Comparison of ENCODE assay signal across 24 cellular contexts in genomic region chr6:127832381-127832780, GRCh38.
"Had no signal": no experiment of that assay in that cellular context is flagged by ENCODE, and none has a peak within 500 bp of the region (broad histone marks: within the 10 kb centered on the region; RNA-seq: fewer than 3 reads in every experiment).

No MANE protein-coding gene starts in this region.

- H3K4me1 Mint-ChIP-seq: immature natural killer cell, nephron had no signal

- H3K36me3 ChIP-seq: esophagus squamous epithelium, left ventricle myocardium inferior, neutrophil, ovary, prostate gland, right atrium auricular region, thyroid gland had no signal

- H3K9me3 ChIP-seq: esophagus squamous epithelium, left ventricle myocardium inferior, neutrophil, ovary, prostate gland, right atrium auricular region, thyroid gland had no signal

- H3K9me3 Mint-ChIP-seq: nephron, T-cell had no signal

- H3K27me3 Mint-ChIP-seq: activated naive CD8-positive, alpha-beta T cell treated with anti-CD3 and anti-CD28 coated beads for 36 hours; stimulated activated naive CD8-positive, alpha-beta T cell treated with anti-CD3 and anti-CD28 coated beads, Interleukin-15, Interleukin-2, amounts not matched to agents 100 ng/mL and 50 ng/mL, for 24 hours; T-cell had no signal

- H3K4me3 Mint-ChIP-seq: activated CD8-positive, alpha-beta T cell treated with anti-CD3 and anti-CD28 coated beads, Interleukin-2, amount 10 ng/mL, durations not matched to agents 7 days and 5 days; activated naive CD8-positive, alpha-beta T cell treated with anti-CD3 and anti-CD28 coated beads for 36 hours; immature natural killer cell; nephron; stimulated activated naive CD8-positive, alpha-beta T cell treated with anti-CD3 and anti-CD28 coated beads, Interleukin-15, Interleukin-2, amounts not matched to agents 100 ng/mL and 50 ng/mL, for 24 hours; T-cell had no signal

- H3K27me3 ChIP-seq: esophagus squamous epithelium, hepatocyte, neutrophil, ovary, right atrium auricular region, thyroid gland had no signal

- H3K4me1 ChIP-seq: esophagus squamous epithelium, foreskin keratinocyte, left ventricle myocardium inferior, prostate gland, right atrium auricular region, thyroid gland had no signal

- H3K4me3 ChIP-seq: coronary artery, esophagus squamous epithelium, hepatocyte, left ventricle myocardium inferior, ovary, prostate gland, right atrium auricular region, thyroid gland had no signal

- ATAC-seq: activated CD8-positive, alpha-beta T cell treated with anti-CD3 and anti-CD28 coated beads, Interleukin-2, amount 10 ng/mL, durations not matched to agents 7 days and 5 days; foreskin keratinocyte; T-cell had no signal

- H3K36me3 Mint-ChIP-seq: immature natural killer cell had no signal

- H3K27ac Mint-ChIP-seq: activated CD8-positive, alpha-beta T cell treated with anti-CD3 and anti-CD28 coated beads, Interleukin-2, amount 10 ng/mL, durations not matched to agents 7 days and 5 days; activated naive CD8-positive, alpha-beta T cell treated with anti-CD3 and anti-CD28 coated beads for 36 hours; immature natural killer cell; nephron; stimulated activated naive CD8-positive, alpha-beta T cell treated with anti-CD3 and anti-CD28 coated beads, Interleukin-15, Interleukin-2, amounts not matched to agents 100 ng/mL and 50 ng/mL, for 24 hours had no signal

- DNase-seq: activated CD4-positive, alpha-beta T cell treated with anti-CD3 and anti-CD28 coated beads for 1 hour; activated CD4-positive, alpha-beta T cell treated with anti-CD3 and anti-CD28 coated beads, Interleukin-2, amount 50 U/mL, for 1 hour; activated CD8-positive, alpha-beta T cell treated with anti-CD3 and anti-CD28 coated beads, Interleukin-2, amount 10 ng/mL, durations not matched to agents 7 days and 5 days; activated gamma-delta T cell treated with Interleukin-2 at 50 U/mL for 16 hours; activated naive CD8-positive, alpha-beta T cell treated with anti-CD3 and anti-CD28 coated beads for 36 hours; amygdala; cerebellar nuclear complex; esophagus squamous epithelium; immature natural killer cell; left ventricle myocardium inferior; ovary; stimulated activated CD4-positive, alpha-beta T cell treated with anti-CD3 and anti-CD28 coated beads, Interleukin-12 subunit alpha, Interleukin-12 subunit beta, amount 100 ng/mL, for 4 hours; stimulated activated CD4-positive, alpha-beta T cell treated with anti-CD3 and anti-CD28 coated beads, Interleukin-1b, Interleukin-23, amount 100 ng/mL, for 48 hours; substantia nigra; T-cell; thyroid gland had no signal
